In the genomic region with DNA sequence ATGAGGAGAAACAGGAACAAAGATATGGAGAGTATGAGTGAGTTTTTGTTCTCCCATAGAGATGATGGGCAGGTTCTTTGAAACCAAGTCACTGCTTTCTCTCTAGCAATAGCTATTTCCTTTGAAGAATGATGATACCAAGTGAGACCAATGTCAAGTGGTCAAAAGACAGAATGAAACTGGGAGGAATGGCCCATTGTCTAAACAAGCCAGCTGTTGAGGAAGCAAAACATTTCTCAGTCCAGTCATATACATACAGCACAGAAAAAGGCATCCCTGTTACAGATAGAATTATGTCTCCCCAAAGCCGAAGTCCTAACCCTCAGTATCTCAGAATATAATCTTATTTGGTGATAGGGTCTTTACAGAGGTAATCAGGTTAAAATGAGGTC, we compare ENCODE assay signal across 31 cellular contexts.
DNase-seq lines count a peak whose midpoint lies in the region; ATAC-seq, FAIRE-seq and TF ChIP-seq lines count a peak whose summit lies in the region.
"Had no signal": no experiment of that assay in that cellular context is flagged by ENCODE, and none has a peak within 500 bp of the region (broad histone marks: within the 10 kb centered on the region; RNA-seq: fewer than 3 reads in every experiment).

No MANE protein-coding gene starts in this region.

- peak; percentile 82 for FAIRE-seq in GM12891 (lab: Jason Lieb, UNC)
- peak; percentile 47 for FAIRE-seq in GM19239 (lab: Jason Lieb, UNC)
- FAIRE-seq: islet of Langerhans had no signal

- H3K27me3 ChIP-seq in sigmoid colon, result no peaks in the 10 kb centered on the region
- H3K27me3 ChIP-seq: brain microvascular endothelial cell had no signal

- CTCF ChIA-PET in activated CD8-positive, alpha-beta T cell treated with anti-CD3 and anti-CD28 coated beads for 36 hours (lab: Charles Lee), result no interaction called here

- no peak overlapping the region for H3K27ac ChIP-seq in sigmoid colon
- H3K27ac ChIP-seq: brain microvascular endothelial cell, esophagus muscularis mucosa, hepatocyte, HL-60, left ventricle myocardium inferior, RWPE1, SK-N-MC had no signal

- H3K27me3 Mint-ChIP-seq in glutamatergic neuron (ENCODE audit: unreplicated experiment), result no peaks in the 10 kb centered on the region
- H3K27me3 Mint-ChIP-seq in activated CD8-positive, alpha-beta T cell treated with anti-CD3 and anti-CD28 coated beads for 36 hours, result peaks cover 2% of the 10 kb centered on the region

- no peaks in the 10 kb centered on the region for H3K4me1 Mint-ChIP-seq in glutamatergic neuron (ENCODE audit: low read depth, unreplicated experiment)
- peaks cover 6% of the 10 kb centered on the region for H3K4me1 Mint-ChIP-seq in activated CD8-positive, alpha-beta T cell treated with anti-CD3 and anti-CD28 coated beads for 36 hours (ENCODE audit: low read depth)

- no peak overlapping the region for H3K27ac Mint-ChIP-seq in glutamatergic neuron (ENCODE audit: unreplicated experiment)
- H3K27ac Mint-ChIP-seq in activated CD8-positive, alpha-beta T cell treated with anti-CD3 and anti-CD28 coated beads for 36 hours, result no peak overlapping the region
- H3K27ac Mint-ChIP-seq: CD4-positive, alpha-beta memory T cell; type B pancreatic cell had no signal

- ATAC-seq in HG02610 (IDR thresholded peaks at IDR 0.05; ENCODE audit: unreplicated experiment) (peak; percentile 49), HG03565 (IDR thresholded peaks at IDR 0.05; ENCODE audit: unreplicated experiment) (peak; percentile 71)
- ATAC-seq in activated CD8-positive, alpha-beta T cell treated with anti-CD3 and anti-CD28 coated beads for 36 hours, result no peak

- intact Hi-C loops in sigmoid colon (cut with DNase I), result no loop called here
- intact Hi-C loops in activated CD8-positive, alpha-beta T cell treated with anti-CD3 and anti-CD28 coated beads for 36 hours (cut with micrococcal nuclease), result no loop called here

- no peaks in the 10 kb centered on the region for H3K9me3 ChIP-seq in sigmoid colon
- H3K9me3 ChIP-seq: esophagus muscularis mucosa, left ventricle myocardium inferior had no signal

- DNase-seq in GM12891 (ENCODE audit: insufficient read length, low spot score) (no peak), GM19239 (ENCODE audit: insufficient read length, low spot score) (no peak), sigmoid colon (no peak), NCI-H1436 (lab: John Stamatoyannopoulos, UW) (no peak), glutamatergic neuron (no peak)
- DNase-seq in activated CD8-positive, alpha-beta T cell treated with anti-CD3 and anti-CD28 coated beads for 36 hours, result no peak
- DNase-seq: activated CD4-positive, alpha-beta T cell treated with anti-CD3 and anti-CD28 coated beads for 4 hours; activated naive CD4-positive, alpha-beta T cell treated with Interleukin-2 at 50 U/mL for 16 hours; activated T-cell treated with anti-CD3 and anti-CD28 coated beads, Interleukin-2, amount 50 U/mL, for 48 hours; AML-193; brain microvascular endothelial cell; CD4-positive, alpha-beta memory T cell; DMS 273 treated with DMSO at 0.1 percent for 48 hours; foreskin melanocyte; HCEC 1CT; IMR-90; left ventricle myocardium inferior; NCI-H1092; NCI-H1930; NCI-H2227 treated with DMSO at 0.1 percent for 48 hours; occipital lobe had no signal

- no peak for TF ChIP-seq EP300 in sigmoid colon (IDR thresholded peaks at IDR 0.05)

- no peak for TF ChIP-seq POLR2A in GM12891 (IDR thresholded peaks at IDR 0.05; ENCODE audit: low read depth, low read length)
- TF ChIP-seq POLR2A in sigmoid colon (IDR thresholded peaks at IDR 0.05), result no peak

- no peak overlapping the region for H3K4me3 Mint-ChIP-seq in glutamatergic neuron (ENCODE audit: unreplicated experiment)
- H3K4me3 Mint-ChIP-seq in activated CD8-positive, alpha-beta T cell treated with anti-CD3 and anti-CD28 coated beads for 36 hours, result no peak overlapping the region
- H3K4me3 Mint-ChIP-seq: CD4-positive, alpha-beta memory T cell; type B pancreatic cell had no signal

- H3K9me3 Mint-ChIP-seq in glutamatergic neuron (ENCODE audit: unreplicated experiment), result peaks cover 3% of the 10 kb centered on the region
- H3K9me3 Mint-ChIP-seq in activated CD8-positive, alpha-beta T cell treated with anti-CD3 and anti-CD28 coated beads for 36 hours, result no peaks in the 10 kb centered on the region
- H3K9me3 Mint-ChIP-seq: CD4-positive, alpha-beta memory T cell; type B pancreatic cell had no signal

- no peaks in the 10 kb centered on the region for H3K4me1 ChIP-seq in sigmoid colon
- H3K4me1 ChIP-seq: esophagus muscularis mucosa, left ventricle myocardium inferior had no signal

- POLR2A ChIA-PET in activated CD8-positive, alpha-beta T cell treated with anti-CD3 and anti-CD28 coated beads for 36 hours (lab: Charles Lee), result interaction anchor here (1.2 kb wide), 1 partner anchor 18 kb away, joined by 3 read pairs; no protein-coding TSS in a partner anchor

- no peaks in the 10 kb centered on the region for H3K36me3 ChIP-seq in sigmoid colon
- H3K36me3 ChIP-seq: brain microvascular endothelial cell, esophagus muscularis mucosa, left ventricle myocardium inferior had no signal

- no peak overlapping the region for H3K4me3 ChIP-seq in sigmoid colon
- H3K4me3 ChIP-seq: esophagus muscularis mucosa, hepatocyte, left ventricle myocardium inferior, SK-N-MC, smooth muscle cell had no signal

- H3K36me3 Mint-ChIP-seq in glutamatergic neuron (ENCODE audit: unreplicated experiment), result no peaks in the 10 kb centered on the region
- H3K36me3 Mint-ChIP-seq in activated CD8-positive, alpha-beta T cell treated with anti-CD3 and anti-CD28 coated beads for 36 hours (ENCODE audit: low read depth), result no peaks in the 10 kb centered on the region
- H3K36me3 Mint-ChIP-seq: CD4-positive, alpha-beta memory T cell; type B pancreatic cell had no signal

- TF ChIP-seq CTCF in sigmoid colon (IDR thresholded peaks at IDR 0.05) (no peak), glutamatergic neuron (IDR thresholded peaks at IDR 0.05; ENCODE audit: partially characterized antibody, unreplicated experiment) (no peak)
- no peak for TF ChIP-seq CTCF in activated CD8-positive, alpha-beta T cell treated with anti-CD3 and anti-CD28 coated beads for 36 hours (IDR thresholded peaks at IDR 0.05)

- WGBS in sigmoid colon, 2 donors, result 73 to 85% methylated on average over 1 of the region's 1 CpG

TF ChIP-seq in GM12891, 5 proteins besides CTCF, POLR2A, EP300 and RAD21:
- TF ChIP-seq PAX5 (IDR thresholded peaks at IDR 0.05; ENCODE audit: insufficient read depth, low read length, severe bottlenecking) (no peak), POU2F2 (IDR thresholded peaks at IDR 0.05; ENCODE audit: low read depth, low read length) (no peak), TAF1 (IDR thresholded peaks at IDR 0.05; ENCODE audit: low read depth, low read length) (no peak), POLR2AphosphoS5 (IDR thresholded peaks at IDR 0.05; ENCODE audit: low read depth, low read length) (no peak)
